ENCODE assay signal across 8 cellular contexts in genomic region chr21:34722684-34723300, GRCh38. TPM values are rescaled to one million over a fixed set of nuclear protein-coding genes. Genes with fewer than 3 reads are reported as not detected.
DNase-seq lines count a peak whose midpoint lies in the region; ATAC-seq and TF ChIP-seq lines count a peak whose summit lies in the region.

No MANE protein-coding gene starts in this region.

- peaks cover 0 to 5% (median 1%) of the 10 kb centered on the region in 3 donors for H3K27me3 Mint-ChIP-seq in immature natural killer cell (ENCODE audit: low read depth in 3 of 3)

- peak; percentile 45 for TF ChIP-seq CTCF in GM20000 (IDR thresholded peaks at IDR 0.05; ENCODE audit: extremely low read depth, missing control alignments)

- DNase-seq in 8988T = peak; percentile 37
- peak; percentile 44 for DNase-seq in GM20000 (ENCODE audit: low spot score)
- DNase-seq in activated T-cell treated with anti-CD3 and anti-CD28 coated beads for 1 hour (ENCODE audit: low read depth) = peak; percentile 24
- DNase-seq in immature natural killer cell = peak; percentile 12 to 23 (median 20)
- no peak for DNase-seq in OCI-M1 (lab: John Stamatoyannopoulos, UW)
- no peak for DNase-seq in NCI-H2107 treated with DMSO at 0.1 percent for 48 hours (lab: John Stamatoyannopoulos, UW; ENCODE audit: unreplicated experiment)
- no peak for DNase-seq in Ammon's horn (ENCODE audit: low spot score)

- H3K36me3 Mint-ChIP-seq in immature natural killer cell = no peaks in the 10 kb centered on the region

- no peaks in the 10 kb centered on the region for H3K9me3 Mint-ChIP-seq in immature natural killer cell

- H3K4me1 Mint-ChIP-seq in immature natural killer cell = no peaks in the 10 kb centered on the region

- no peak for ATAC-seq in HG02642 (IDR thresholded peaks at IDR 0.05; ENCODE audit: poor library complexity, unreplicated experiment)

- no peak overlapping the region for H3K4me3 Mint-ChIP-seq in immature natural killer cell

- no peak overlapping the region for H3K27ac Mint-ChIP-seq in immature natural killer cell

RNA-seq across cellular contexts. Expression of gene CLIC6, which starts 54.0 kb away (rescaled TPM):
- polyA plus RNA-seq in immature natural killer cell = not detected

Comparison
In these comparisons a context has a peak if more than half of its experiments do, and no peak if none do; other contexts are left out.
1. DNase-seq: peak in 8988T (single experiment), GM20000 (single experiment), activated T-cell treated with anti-CD3 and anti-CD28 coated beads for 1 hour (single experiment) and immature natural killer cell (3 of 3); none in OCI-M1 (single experiment), NCI-H2107 treated with DMSO at 0.1 percent for 48 hours (single experiment) and Ammon's horn (single experiment).